8 cellular contexts compared by ENCODE assay signal in genomic region chr4:146243141-146243882, GRCh38.
DNase-seq lines count a peak whose midpoint lies in the region; ATAC-seq and TF ChIP-seq lines count a peak whose summit lies in the region.

No MANE protein-coding gene starts in this region.

- no peaks in the 10 kb centered on the region for H3K27me3 ChIP-seq in OCI-LY3 (ENCODE audit: low read depth, low read length)
- peaks cover 3% of the 10 kb centered on the region for H3K27me3 ChIP-seq in iPS-15b (ENCODE audit: control insufficient read depth, insufficient read depth, low read length)

- H3K79me2 ChIP-seq in OCI-LY3 (ENCODE audit: low read length) = no peaks in the 10 kb centered on the region

- TF ChIP-seq CTCF in GM13977 (IDR thresholded peaks at IDR 0.05; ENCODE audit: extremely low read depth, insufficient read depth, missing control alignments) (peak; percentile 76), OCI-LY3 (IDR thresholded peaks at IDR 0.05; ENCODE audit: low read depth, low read length) (peak; percentile 99)

- peak overlapping the region; percentile 78 for H2AFZ ChIP-seq in OCI-LY3 (ENCODE audit: low read depth, low read length)

- in situ Hi-C loops in GM13977 (cut with MboI; ENCODE audit: low pct_unique_long_range_greater_than_20kb, low sequenced_read_pairs, unreplicated experiment) = no loop called here

- H3K9me3 ChIP-seq in OCI-LY3 (ENCODE audit: insufficient read depth, low read length) = no peaks in the 10 kb centered on the region
- H3K9me3 ChIP-seq in iPS-15b (ENCODE audit: control insufficient read depth, insufficient read depth, low read length) = no peaks in the 10 kb centered on the region

- no peak overlapping the region for H3K27ac ChIP-seq in OCI-LY3 (ENCODE audit: low read length)

- H3K4me3 ChIP-seq in OCI-LY3 (ENCODE audit: low read length) (peak overlapping the region; percentile 81), iPS-15b (ENCODE audit: low read depth, low read length) (peak overlapping the region; percentile 27)

- no peaks in the 10 kb centered on the region for H3K36me3 ChIP-seq in OCI-LY3 (replicated peaks; ENCODE audit: low read depth, low read length)
- H3K36me3 ChIP-seq in iPS-15b (ENCODE audit: control insufficient read depth, insufficient read depth, low read length) = no peaks in the 10 kb centered on the region

- H3K4me2 ChIP-seq in OCI-LY3 (ENCODE audit: low read length) = peak overlapping the region; percentile 94

- H4K20me1 ChIP-seq in OCI-LY3 (ENCODE audit: insufficient read depth, low read length) = no peaks in the 10 kb centered on the region

- peak; percentile 68 for ATAC-seq in HG02610 (IDR thresholded peaks at IDR 0.05; ENCODE audit: unreplicated experiment)

- H3K4me1 ChIP-seq in OCI-LY3 (ENCODE audit: low read length) (peaks cover 16% of the 10 kb centered on the region), iPS-15b (ENCODE audit: control insufficient read depth, insufficient read depth, low read length) (no peaks in the 10 kb centered on the region)

- DNase-seq in GM13977 (ENCODE audit: low spot score) (peak; percentile 76), globus pallidus (ENCODE audit: low spot score) (no peak), NCI-H2227 treated with DMSO at 0.1 percent for 48 hours (lab: John Stamatoyannopoulos, UW) (no peak)
- peak; percentile 84 for DNase-seq in activated effector memory CD4-positive, alpha-beta T cell treated with anti-CD3 and anti-CD28 coated beads, Interleukin-2, amount 50 U/mL, for 16 hours
- DNase-seq in stimulated activated CD8-positive, alpha-beta memory T cell treated with anti-CD3 and anti-CD28 coated beads, Interleukin-7, amount 100 ng/mL, for 48 hours (ENCODE audit: extremely low read depth in 1 of 2, low read depth in 1 of 2) = peak; percentile 55 to 81

- peak overlapping the region; percentile 66 for H3K9ac ChIP-seq in OCI-LY3 (ENCODE audit: low read length)
- no peak overlapping the region for H3K9ac ChIP-seq in iPS-15b (ENCODE audit: low read depth, low read length)

Comparison
In these comparisons a context has a peak if more than half of its experiments do, and no peak if none do; other contexts are left out.
1. DNase-seq: peak in GM13977 (single experiment), activated effector memory CD4-positive, alpha-beta T cell treated with anti-CD3 and anti-CD28 coated beads, Interleukin-2, amount 50 U/mL, for 16 hours (single experiment) and stimulated activated CD8-positive, alpha-beta memory T cell treated with anti-CD3 and anti-CD28 coated beads, Interleukin-7, amount 100 ng/mL, for 48 hours (2 of 2); none in globus pallidus (single experiment) and NCI-H2227 treated with DMSO at 0.1 percent for 48 hours (single experiment).